ENCODE assay signal across 13 cellular contexts in genomic region chr1:183243190-183244065, GRCh38. TPM values are rescaled to one million over a fixed set of nuclear protein-coding genes. Genes with fewer than 3 reads are reported as not detected.
DNase-seq lines count a peak whose midpoint lies in the region; ATAC-seq and TF ChIP-seq lines count a peak whose summit lies in the region.
"Had no signal": no experiment of that assay in that cellular context is flagged by ENCODE, and none has a peak within 500 bp of the region (broad histone marks: within the 10 kb centered on the region; RNA-seq: fewer than 3 reads in every experiment).

No MANE protein-coding gene starts in this region.

- H3K27ac Mint-ChIP-seq in nephron progenitor cell = no peak overlapping the region

- peak; percentile 64 for ATAC-seq in Right ventricle myocardium inferior

- WGBS in ovary, 3 donors = 74 to 89% (median 84%) methylated on average over 5 of the region's 5 CpGs

- peaks cover 45% of the 10 kb centered on the region for H3K36me3 Mint-ChIP-seq in nephron progenitor cell (ENCODE audit: low read depth)

- H3K4me1 Mint-ChIP-seq in nephron progenitor cell = peaks cover 73% of the 10 kb centered on the region

- no peak for TF ChIP-seq POLR2A in ovary (IDR thresholded peaks at IDR 0.05)

- no peak overlapping the region for H3K4me3 Mint-ChIP-seq in nephron progenitor cell

- H3K4me3 ChIP-seq in ovary (no peak overlapping the region), dorsolateral prefrontal cortex (no peak overlapping the region)

- intact Hi-C loops in Right ventricle myocardium inferior (cut with DNase I) = loop anchor here (2.0 kb wide), 1 partner anchor 27 kb away; no protein-coding TSS in a partner anchor
- intact Hi-C loops in cardiac septum (cut with DNase I) = no loop called here
- intact Hi-C loops in ovary (cut with DNase I) = loop anchor here in 1 of 4 donors (5.0 kb wide), 1 partner anchor 221 kb away; the partner anchor contains the start of gene LAMC1
- intact Hi-C loops in dorsolateral prefrontal cortex (cut with DNase I) = no loop called here

- peak; percentile 82 for DNase-seq in Right ventricle myocardium inferior (ENCODE audit: missing footprints)
- no peak for DNase-seq in cardiac septum (ENCODE audit: low spot score)
- peak; percentile 44 for DNase-seq in fibroblast of peridontal ligament (ENCODE audit: extremely low read depth)
- DNase-seq in ovary = peak in 2 of 5 donors; percentile 42 to 53
- no peak for DNase-seq in NCI-H146 (lab: John Stamatoyannopoulos, UW)
- DNase-seq in dorsolateral prefrontal cortex = no peak
- no peak for DNase-seq in cerebellar cortex (ENCODE audit: low spot score)
- DNase-seq in nephron progenitor cell = no peak
- DNase-seq: activated CD4-positive, alpha-beta T cell treated with anti-CD3 and anti-CD28 coated beads, Interleukin-2, amount 50 U/mL, for 48 hours; activated naive CD4-positive, alpha-beta T cell treated with Interleukin-2 at 50 U/mL for 16 hours; NCI-H1092 treated with DMSO at 0.1 percent for 48 hours; NCI-H774 had no signal

- no peaks in the 10 kb centered on the region for H3K27me3 ChIP-seq in ovary
- no peaks in the 10 kb centered on the region for H3K27me3 ChIP-seq in dorsolateral prefrontal cortex

- H3K9me3 ChIP-seq in ovary = no peaks in the 10 kb centered on the region

- peak overlapping the region; percentile 13 to 84 for H3K27ac ChIP-seq in ovary
- H3K27ac ChIP-seq in dorsolateral prefrontal cortex = peak overlapping the region in 2 of 59 donors; percentile 12 to 17

- H3K27me3 Mint-ChIP-seq in nephron progenitor cell (ENCODE audit: low read depth, poor library complexity) = peaks cover 8% of the 10 kb centered on the region

- H3K36me3 ChIP-seq in ovary = no peaks in the 10 kb centered on the region

- TF ChIP-seq CTCF in ovary (IDR thresholded peaks at IDR 0.05) (no peak), dorsolateral prefrontal cortex (IDR thresholded peaks at IDR 0.05 in 54 of 56, conservative IDR thresholded peaks at IDR 0.05 in 2 of 56; ENCODE audit: low read depth in 1 of 56, partially characterized antibody in 56 of 56) (no peak), nephron progenitor cell (IDR thresholded peaks at IDR 0.05) (no peak)

- H3K9me3 Mint-ChIP-seq in nephron progenitor cell = peaks cover 5% of the 10 kb centered on the region

- peak; percentile 37 for TF ChIP-seq EP300 in ovary (IDR thresholded peaks at IDR 0.05)

- peaks cover 7% of the 10 kb centered on the region for H3K4me1 ChIP-seq in ovary (ENCODE audit: insufficient read depth)

RNA-seq across cellular contexts. Expression of gene LAMC2, which starts 57.4 kb away (rescaled TPM):
- 3.8 TPM for total RNA-seq in Right ventricle myocardium inferior
- 0.40 TPM for total RNA-seq in cardiac septum
- total RNA-seq in ovary = 10 to 100 TPM in 1 of 7 donors, 1 to 10 TPM in 5, under 1 TPM in 1; 0.56 to 33.7 (median 4.6) TPM
- polyA plus RNA-seq in ovary = 1 to 10 TPM in 1 of 2 donors, under 1 TPM in 1; 0.47 to 2.9 TPM
- total RNA-seq in dorsolateral prefrontal cortex = 1 to 10 TPM in 1 of 120 experiments, under 1 TPM in 84, not detected in 35; 0.07 to 1.0 (median 0.22) TPM
- total RNA-seq: mononuclear cell had no signal

Comparison
In these comparisons a context has a peak if more than half of its experiments do, and no peak if none do; other contexts are left out.
1. DNase-seq: peak in Right ventricle myocardium inferior (single experiment) and fibroblast of peridontal ligament (single experiment); none in cardiac septum (single experiment), NCI-H146 (single experiment), dorsolateral prefrontal cortex (0 of 10), cerebellar cortex (single experiment) and nephron progenitor cell (single experiment).